Comparison of ENCODE assay signal across 19 cellular contexts in the genomic region with DNA sequence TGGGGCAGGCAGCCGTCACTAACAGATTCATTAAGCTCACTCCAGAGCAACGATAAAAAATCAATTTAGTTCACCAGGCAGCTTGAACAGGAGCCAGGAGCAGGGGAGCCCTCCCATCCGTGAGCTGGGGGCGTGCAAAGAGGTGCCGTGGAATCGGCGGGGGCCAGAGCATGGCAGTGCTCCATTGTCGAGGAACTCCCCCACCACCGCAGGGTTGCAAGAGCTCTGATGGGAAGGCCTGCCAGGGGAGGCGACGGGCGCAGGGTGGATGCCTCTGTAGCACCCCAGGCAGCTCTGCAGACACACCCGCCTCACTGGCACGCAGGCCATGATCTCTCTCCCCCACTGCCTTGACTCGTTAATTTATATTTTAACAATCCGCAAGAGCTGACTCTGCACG.
DNase-seq lines count a peak whose midpoint lies in the region; ATAC-seq, FAIRE-seq and TF ChIP-seq lines count a peak whose summit lies in the region.
"Had no signal": no experiment of that assay in that cellular context is flagged by ENCODE, and none has a peak within 500 bp of the region (broad histone marks: within the 10 kb centered on the region; RNA-seq: fewer than 3 reads in every experiment).

No MANE protein-coding gene starts in this region.

- no peaks in the 10 kb centered on the region for H3K36me3 Mint-ChIP-seq in CD4-positive, alpha-beta T cell (ENCODE audit: low read depth)
- H3K36me3 Mint-ChIP-seq: CD4-positive, alpha-beta memory T cell had no signal

- no peak overlapping the region for H3K27ac ChIP-seq in CD4-positive, alpha-beta T cell (ENCODE audit: low read depth, low read length)
- H3K27ac ChIP-seq: A549; BLaER1 treated with 17β-estradiol and CSF1 and Interleukin-3, amounts not matched to agents 10 nM and 100 nM; HL-60 had no signal

- peaks cover 21% of the 10 kb centered on the region for H3K27me3 Mint-ChIP-seq in CD4-positive, alpha-beta T cell

- H3K27ac Mint-ChIP-seq in CD4-positive, alpha-beta T cell, result no peak overlapping the region
- H3K27ac Mint-ChIP-seq: CD4-positive, alpha-beta memory T cell; HFFc6 had no signal

- H3K4me3 Mint-ChIP-seq in CD4-positive, alpha-beta T cell, result no peak overlapping the region
- H3K4me3 Mint-ChIP-seq: CD4-positive, alpha-beta memory T cell; HFFc6 had no signal

- intact Hi-C loops in head of caudate nucleus (cut with DNase I), result no loop called here
- intact Hi-C loops in CD4-positive, alpha-beta T cell (cut with DNase I, micrococcal nuclease), result loop anchor here in 1 of 2 experiments (10.0 kb wide), 1 partner anchor 76 kb away; no protein-coding TSS in a partner anchor

- peak; percentile 94 for FAIRE-seq in urothelium cell line (lab: Jason Lieb, UNC)
- FAIRE-seq: A549, GM12892, GM19239 had no signal

- ATAC-seq in HG02870 (IDR thresholded peaks at IDR 0.05; ENCODE audit: unreplicated experiment), result no peak
- ATAC-seq in CD4-positive, alpha-beta T cell (ENCODE audit: poor library complexity), result no peak
- ATAC-seq in GM21825 (IDR thresholded peaks at IDR 0.05; ENCODE audit: unreplicated experiment), result no peak
- ATAC-seq: A549 had no signal

- H3K9me3 ChIP-seq in CD4-positive, alpha-beta T cell (ENCODE audit: control insufficient read depth, low read length), result peaks cover 9% of the 10 kb centered on the region
- H3K9me3 ChIP-seq: A549 had no signal

- CTCF ChIA-PET in CD4-positive, alpha-beta T cell (lab: Charles Lee), result no interaction called here

- TF ChIP-seq CTCF in CD4-positive, alpha-beta T cell (IDR thresholded peaks at IDR 0.05), result no peak

- H3K9me3 Mint-ChIP-seq in CD4-positive, alpha-beta T cell, result no peaks in the 10 kb centered on the region

- H3K27me3 ChIP-seq in CD4-positive, alpha-beta T cell (ENCODE audit: control insufficient read depth, insufficient read depth, low read length), result peaks cover 6% of the 10 kb centered on the region

- DNase-seq in NCI-H446 (lab: John Stamatoyannopoulos, UW) (peak; percentile 41 to 70), head of caudate nucleus (peak; percentile 59 to 96 (median 85)), occipital lobe (lab: John Stamatoyannopoulos, UW) (peak; percentile 5), urothelium cell line (ENCODE audit: low spot score) (no peak), DMS 273 treated with DMSO at 0.1 percent for 48 hours (lab: John Stamatoyannopoulos, UW) (no peak)
- DNase-seq in CD4-positive, alpha-beta T cell, result no peak
- DNase-seq: CD4-positive, alpha-beta memory T cell; DMS153; DND-41; GDM1; HCEC 1CT; HFFc6 had no signal

- POLR2A ChIA-PET in CD4-positive, alpha-beta T cell (lab: Charles Lee), result no interaction called here

- no peaks in the 10 kb centered on the region for H3K4me1 Mint-ChIP-seq in CD4-positive, alpha-beta T cell (ENCODE audit: low read depth)
- H3K4me1 Mint-ChIP-seq: CD4-positive, alpha-beta memory T cell had no signal

Comparison
In these comparisons a context has a peak if more than half of its experiments do, and no peak if none do; other contexts are left out.
1. DNase-seq: peak in NCI-H446 (2 of 2), head of caudate nucleus (42 of 42) and occipital lobe (single experiment); none in urothelium cell line (single experiment), CD4-positive, alpha-beta T cell (0 of 10) and DMS 273 treated with DMSO at 0.1 percent for 48 hours (single experiment).